Comparison of ENCODE assay signal across 6 cellular contexts in genomic region chr17:41810659-41811548, GRCh38. TPM values are rescaled to one million over a fixed set of nuclear protein-coding genes. Genes with fewer than 3 reads are reported as not detected.
DNase-seq lines count a peak whose midpoint lies in the region; ATAC-seq lines count a peak whose summit lies in the region.

No MANE protein-coding gene starts in this region.

- no peaks in the 10 kb centered on the region for H3K9me3 Mint-ChIP-seq in activated naive CD8-positive, alpha-beta T cell treated with anti-CD3 and anti-CD28 coated beads, Interleukin-2, amount 10 ng/mL, durations not matched to agents 7 days and 5 days

- H3K4me1 Mint-ChIP-seq in activated naive CD8-positive, alpha-beta T cell treated with anti-CD3 and anti-CD28 coated beads, Interleukin-2, amount 10 ng/mL, durations not matched to agents 7 days and 5 days = peaks cover 8% of the 10 kb centered on the region

- H3K36me3 ChIP-seq in HAP-1 (replicated peaks) = peaks cover 47% of the 10 kb centered on the region
- H3K36me3 ChIP-seq in mucosa of stomach (ENCODE audit: control insufficient read depth, insufficient read depth, low read length) = no peaks in the 10 kb centered on the region

- H3K27me3 Mint-ChIP-seq in activated naive CD8-positive, alpha-beta T cell treated with anti-CD3 and anti-CD28 coated beads, Interleukin-2, amount 10 ng/mL, durations not matched to agents 7 days and 5 days = peaks cover 13% of the 10 kb centered on the region

- peak overlapping the region; percentile 69 for H3K9ac ChIP-seq in mucosa of stomach (ENCODE audit: low read length)

- POLR2A ChIA-PET in activated naive CD8-positive, alpha-beta T cell treated with anti-CD3 and anti-CD28 coated beads, Interleukin-2, amount 10 ng/mL, durations not matched to agents 7 days and 5 days (lab: Charles Lee) = interaction anchor here (0.9 to 2.9 kb wide), 6 partner anchors 24 to 121 kb away, joined by 3 to 16 read pairs (median 4); partner anchors contain the start of genes ACLY, EIF1, JUP and KLHL11

- no peak overlapping the region for H3K27ac Mint-ChIP-seq in activated naive CD8-positive, alpha-beta T cell treated with anti-CD3 and anti-CD28 coated beads, Interleukin-2, amount 10 ng/mL, durations not matched to agents 7 days and 5 days

- H3K4me1 ChIP-seq in HAP-1 (peaks cover 18% of the 10 kb centered on the region), mucosa of stomach (ENCODE audit: control insufficient read depth, insufficient read depth, low read length) (peaks cover 52% of the 10 kb centered on the region)

- H3K27me3 ChIP-seq in HAP-1 (ENCODE audit: low read depth) (no peaks in the 10 kb centered on the region), mucosa of stomach (ENCODE audit: control insufficient read depth, insufficient read depth, low read length) (peaks cover 12% of the 10 kb centered on the region)

- H3K4me3 Mint-ChIP-seq in activated naive CD8-positive, alpha-beta T cell treated with anti-CD3 and anti-CD28 coated beads, Interleukin-2, amount 10 ng/mL, durations not matched to agents 7 days and 5 days = peak overlapping the region; percentile 69

- H3K9me3 ChIP-seq in HAP-1 (no peaks in the 10 kb centered on the region; the same call in 1 of the 2 replicates), mucosa of stomach (ENCODE audit: control insufficient read depth, low read length) (no peaks in the 10 kb centered on the region)

- in situ Hi-C loops in HAP-1 (cut with MboI; ENCODE audit: low sequenced_read_pairs) = no loop called here

- H3K4me3 ChIP-seq in HAP-1 (peak overlapping the region; percentile 89), mucosa of stomach (ENCODE audit: low read length) (peak overlapping the region; percentile 33)

- DNase-seq in HAP-1 (ENCODE audit: low spot score in 2 of 2) (peak in 1 of 2 experiments; percentile 48), HuH-7 (ENCODE audit: low spot score) (no peak)
- DNase-seq in activated naive CD8-positive, alpha-beta T cell treated with anti-CD3 and anti-CD28 coated beads, Interleukin-2, amount 10 ng/mL, durations not matched to agents 7 days and 5 days = no peak

- ATAC-seq in activated naive CD8-positive, alpha-beta T cell treated with anti-CD3 and anti-CD28 coated beads, Interleukin-2, amount 10 ng/mL, durations not matched to agents 7 days and 5 days (ENCODE audit: low read depth) = peak; percentile 41
- ATAC-seq in GM21423 (IDR thresholded peaks at IDR 0.05; ENCODE audit: unreplicated experiment) (no peak), GM21717 (IDR thresholded peaks at IDR 0.05; ENCODE audit: unreplicated experiment) (no peak)

- no peaks in the 10 kb centered on the region for H3K36me3 Mint-ChIP-seq in activated naive CD8-positive, alpha-beta T cell treated with anti-CD3 and anti-CD28 coated beads, Interleukin-2, amount 10 ng/mL, durations not matched to agents 7 days and 5 days

RNA-seq across cellular contexts. Expression of gene P3H4, which starts 0.8 kb away (rescaled TPM):
- 1 to 10 TPM; 3.2 to 3.7 TPM for total RNA-seq in activated naive CD8-positive, alpha-beta T cell treated with anti-CD3 and anti-CD28 coated beads, Interleukin-2, amount 10 ng/mL, durations not matched to agents 7 days and 5 days

RNA-seq across cellular contexts. Expression of gene FKBP10, which starts 1.9 kb away (rescaled TPM):
- total RNA-seq in activated naive CD8-positive, alpha-beta T cell treated with anti-CD3 and anti-CD28 coated beads, Interleukin-2, amount 10 ng/mL, durations not matched to agents 7 days and 5 days = under 1 TPM; 0.53 to 0.94 TPM

RNA-seq across cellular contexts. Expression of gene JUP, which starts 24.4 kb away (rescaled TPM):
- 10 to 100 TPM; 10.1 to 12.8 TPM for total RNA-seq in activated naive CD8-positive, alpha-beta T cell treated with anti-CD3 and anti-CD28 coated beads, Interleukin-2, amount 10 ng/mL, durations not matched to agents 7 days and 5 days

RNA-seq across cellular contexts. Expression of gene NT5C3B, which starts 25.1 kb away (rescaled TPM):
- 10 to 100 TPM; 30.1 to 35.4 TPM for total RNA-seq in activated naive CD8-positive, alpha-beta T cell treated with anti-CD3 and anti-CD28 coated beads, Interleukin-2, amount 10 ng/mL, durations not matched to agents 7 days and 5 days

RNA-seq across cellular contexts. Expression of gene KLHL10, which starts 26.7 kb away (rescaled TPM):
- not detected for total RNA-seq in activated naive CD8-positive, alpha-beta T cell treated with anti-CD3 and anti-CD28 coated beads, Interleukin-2, amount 10 ng/mL, durations not matched to agents 7 days and 5 days
